ENCODE assay signal across 9 cellular contexts in the genomic region with DNA sequence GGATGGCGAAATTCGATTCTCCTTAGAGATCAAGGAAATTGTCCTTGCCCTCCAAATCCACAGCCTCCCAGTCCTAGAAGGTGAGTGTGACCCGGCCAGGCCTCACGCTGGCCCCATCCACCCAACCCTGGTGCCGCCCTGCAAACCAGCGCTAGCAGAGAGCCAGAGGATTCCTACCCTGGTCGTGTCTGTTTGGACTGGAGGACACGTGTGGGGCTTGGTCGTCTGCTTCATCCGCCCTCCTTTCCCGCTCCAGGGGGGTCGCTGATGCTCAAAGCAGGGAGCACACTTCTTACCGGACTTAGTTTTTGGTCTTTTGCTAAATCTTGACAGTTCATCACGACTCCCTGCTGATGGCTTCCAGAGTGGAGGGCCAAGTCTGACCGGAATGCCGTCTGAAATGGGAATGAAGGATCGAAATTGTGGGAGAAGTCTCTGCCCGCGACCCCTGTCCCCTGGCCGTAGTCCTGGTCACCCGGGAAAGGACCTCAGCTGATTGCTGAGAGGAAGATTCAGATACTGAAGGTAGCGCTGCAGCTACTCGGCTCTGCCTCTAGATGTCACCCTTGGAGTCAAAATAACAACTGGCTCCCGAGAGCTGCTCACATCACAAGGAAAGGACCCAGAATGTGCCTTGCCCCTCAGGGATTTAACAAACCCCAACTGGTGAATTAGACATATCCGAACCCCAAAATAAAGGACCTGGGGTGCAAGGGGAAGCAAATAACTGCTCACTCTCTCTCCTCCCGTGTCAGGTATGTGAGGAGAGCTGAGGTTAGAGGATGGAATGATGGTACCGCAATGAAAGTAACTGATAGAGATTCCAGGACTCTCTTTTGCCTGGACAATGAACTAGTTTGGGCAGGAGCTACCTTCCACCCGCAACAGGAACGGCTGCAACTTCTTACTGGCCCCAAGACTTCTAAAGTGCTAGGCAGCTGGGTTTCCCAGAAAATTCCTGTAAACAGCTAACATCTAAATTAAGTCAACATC. TPM values are rescaled to one million over a fixed set of nuclear protein-coding genes. Genes with fewer than 3 reads are reported as not detected.
DNase-seq lines count a peak whose midpoint lies in the region; ATAC-seq and TF ChIP-seq lines count a peak whose summit lies in the region.
"Had no signal": no experiment of that assay in that cellular context is flagged by ENCODE, and none has a peak within 500 bp of the region (broad histone marks: within the 10 kb centered on the region; RNA-seq: fewer than 3 reads in every experiment).

No MANE protein-coding gene starts in this region.

- H3K27me3 Mint-ChIP-seq in activated CD8-positive, alpha-beta T cell treated with anti-CD3 and anti-CD28 coated beads for 36 hours: peaks cover 11% of the 10 kb centered on the region
- peaks cover 16 to 37% (median 30%) of the 10 kb centered on the region in 5 donors for H3K27me3 Mint-ChIP-seq in naive thymus-derived CD4-positive, alpha-beta T cell

- H3K36me3 ChIP-seq in naive thymus-derived CD4-positive, alpha-beta T cell (ENCODE audit: control insufficient read depth in 2 of 3, insufficient read depth in 3 of 3, low read length in 3 of 3): no peaks in the 10 kb centered on the region
- no peaks in the 10 kb centered on the region for H3K36me3 ChIP-seq in vagina

- H3K4me3 Mint-ChIP-seq in activated CD8-positive, alpha-beta T cell treated with anti-CD3 and anti-CD28 coated beads for 36 hours: no peak overlapping the region
- no peak overlapping the region for H3K4me3 Mint-ChIP-seq in naive thymus-derived CD4-positive, alpha-beta T cell
- H3K4me3 Mint-ChIP-seq: stimulated activated naive CD8-positive, alpha-beta T cell treated with anti-CD3 and anti-CD28 coated beads, Interleukin-15, Interleukin-2, amounts not matched to agents 100 ng/mL and 50 ng/mL, for 24 hours had no signal

- no peaks in the 10 kb centered on the region for H3K36me3 Mint-ChIP-seq in activated CD8-positive, alpha-beta T cell treated with anti-CD3 and anti-CD28 coated beads for 36 hours (ENCODE audit: low read depth)
- H3K36me3 Mint-ChIP-seq in naive thymus-derived CD4-positive, alpha-beta T cell: no peaks in the 10 kb centered on the region

- CTCF ChIA-PET in activated CD8-positive, alpha-beta T cell treated with anti-CD3 and anti-CD28 coated beads for 36 hours (lab: Charles Lee): interaction anchor here (0.5 to 4.4 kb wide), 36 partner anchors 8 to 1184 kb away, joined by 3 to 24 read pairs (median 4); no protein-coding TSS in a partner anchor
- CTCF ChIA-PET in naive thymus-derived CD4-positive, alpha-beta T cell (lab: Charles Lee): interaction anchor here (0.7 to 2.3 kb wide), 8 partner anchors 8 to 690 kb away, joined by 3 to 11 read pairs (median 6); no protein-coding TSS in a partner anchor

- TF ChIP-seq CTCF in activated CD8-positive, alpha-beta T cell treated with anti-CD3 and anti-CD28 coated beads for 36 hours (IDR thresholded peaks at IDR 0.05): peak; percentile 85
- TF ChIP-seq CTCF in vagina (IDR thresholded peaks at IDR 0.05): peak; percentile 40 to 62 (median 41)

- no peak overlapping the region for H3K27ac ChIP-seq in naive thymus-derived CD4-positive, alpha-beta T cell (ENCODE audit: low read depth, low read length)
- H3K27ac ChIP-seq in vagina: no peak overlapping the region

- H3K4me1 ChIP-seq in naive thymus-derived CD4-positive, alpha-beta T cell (ENCODE audit: control insufficient read depth in 2 of 2, insufficient read depth in 2 of 2, low read length in 2 of 2): no peaks in the 10 kb centered on the region
- H3K4me1 ChIP-seq in vagina: no peaks in the 10 kb centered on the region

- no peaks in the 10 kb centered on the region for H3K4me1 Mint-ChIP-seq in activated CD8-positive, alpha-beta T cell treated with anti-CD3 and anti-CD28 coated beads for 36 hours (ENCODE audit: low read depth)
- H3K4me1 Mint-ChIP-seq in naive thymus-derived CD4-positive, alpha-beta T cell: peaks cover 0 to 5% (median 0%) of the 10 kb centered on the region in 7 donors

- TF ChIP-seq POLR2A in vagina (IDR thresholded peaks at IDR 0.05): no peak

- H3K27me3 ChIP-seq in naive thymus-derived CD4-positive, alpha-beta T cell (ENCODE audit: control insufficient read depth in 2 of 2, insufficient read depth in 2 of 2, low read length in 2 of 2): no peaks in the 10 kb centered on the region
- no peaks in the 10 kb centered on the region for H3K27me3 ChIP-seq in vagina

- H3K27ac Mint-ChIP-seq in activated CD8-positive, alpha-beta T cell treated with anti-CD3 and anti-CD28 coated beads for 36 hours: no peak overlapping the region
- H3K27ac Mint-ChIP-seq in naive thymus-derived CD4-positive, alpha-beta T cell: peak overlapping the region in 1 of 9 donors; percentile 51
- H3K27ac Mint-ChIP-seq: stimulated activated naive CD8-positive, alpha-beta T cell treated with anti-CD3 and anti-CD28 coated beads, Interleukin-15, Interleukin-2, amounts not matched to agents 100 ng/mL and 50 ng/mL, for 24 hours had no signal

- intact Hi-C loops in activated CD8-positive, alpha-beta T cell treated with anti-CD3 and anti-CD28 coated beads for 36 hours (cut with micrococcal nuclease): loop anchor here (10.0 kb wide), 1 partner anchor 613 kb away; no protein-coding TSS in a partner anchor
- intact Hi-C loops in naive thymus-derived CD4-positive, alpha-beta T cell (cut with micrococcal nuclease): loop anchor here (1.0 kb wide), 3 partner anchors 36 to 687 kb away; no protein-coding TSS in a partner anchor
- intact Hi-C loops in vagina (cut with DNase I): no loop called here

- no peak overlapping the region for H3K4me3 ChIP-seq in naive thymus-derived CD4-positive, alpha-beta T cell (ENCODE audit: low read length)
- H3K4me3 ChIP-seq in vagina: no peak overlapping the region

- peak; percentile 100 for ATAC-seq in GM19351 (IDR thresholded peaks at IDR 0.05; ENCODE audit: unreplicated experiment)
- peak; percentile 87 for ATAC-seq in HG03439 (IDR thresholded peaks at IDR 0.05; ENCODE audit: unreplicated experiment)
- peak; percentile 85 for ATAC-seq in activated CD8-positive, alpha-beta T cell treated with anti-CD3 and anti-CD28 coated beads for 36 hours
- ATAC-seq in esophagus mucosa: peak; percentile 63
- peak; percentile 86 for ATAC-seq in naive thymus-derived CD4-positive, alpha-beta T cell

- H3K9me3 ChIP-seq in naive thymus-derived CD4-positive, alpha-beta T cell (ENCODE audit: control insufficient read depth in 2 of 3, low read length in 3 of 3): no peaks in the 10 kb centered on the region
- H3K9me3 ChIP-seq in vagina: no peaks in the 10 kb centered on the region

- no peaks in the 10 kb centered on the region for H3K9me3 Mint-ChIP-seq in activated CD8-positive, alpha-beta T cell treated with anti-CD3 and anti-CD28 coated beads for 36 hours
- no peaks in the 10 kb centered on the region for H3K9me3 Mint-ChIP-seq in naive thymus-derived CD4-positive, alpha-beta T cell
- H3K9me3 Mint-ChIP-seq: stimulated activated naive CD8-positive, alpha-beta T cell treated with anti-CD3 and anti-CD28 coated beads, Interleukin-15, Interleukin-2, amounts not matched to agents 100 ng/mL and 50 ng/mL, for 24 hours had no signal

- POLR2A ChIA-PET in activated CD8-positive, alpha-beta T cell treated with anti-CD3 and anti-CD28 coated beads for 36 hours (lab: Charles Lee): no interaction called here
- POLR2A ChIA-PET in naive thymus-derived CD4-positive, alpha-beta T cell (lab: Charles Lee): no interaction called here

- peak; percentile 77 for DNase-seq in D341Med (ENCODE audit: low spot score)
- DNase-seq in NCI-H460 (ENCODE audit: extremely low read depth, low read depth): peak; percentile 52
- peak; percentile 57 for DNase-seq in activated CD8-positive, alpha-beta T cell treated with anti-CD3 and anti-CD28 coated beads for 36 hours
- peak; percentile 10 to 46 (median 28) for DNase-seq in naive thymus-derived CD4-positive, alpha-beta T cell
- no peak for DNase-seq in vagina (ENCODE audit: extremely low spot score in 2 of 2)

RNA-seq across cellular contexts. Expression of a gene that starts 23.5 kb away (rescaled TPM):
- total RNA-seq in NCI-H460 (2014; rRNA removed; shearing (Covaris generic)): 35.1 and 39.8 TPM in 2 replicates
- polyA plus RNA-seq in NCI-H460 (2014; cell fraction: nucleus; rRNA removed): 33.9 and 57.8 TPM in 2 replicates
- 10 to 100 TPM; 22.1 to 26.0 TPM for total RNA-seq in activated CD8-positive, alpha-beta T cell treated with anti-CD3 and anti-CD28 coated beads for 36 hours
- total RNA-seq in esophagus mucosa: 15.9 TPM
- total RNA-seq in naive thymus-derived CD4-positive, alpha-beta T cell: 10 to 100 TPM; 15.9 to 28.0 (median 24.5) TPM
- 10 to 100 TPM; 26.3 to 30.3 TPM for polyA plus RNA-seq in naive thymus-derived CD4-positive, alpha-beta T cell
- total RNA-seq in vagina: 19.9 TPM

Comparison
In these comparisons a context has a peak if more than half of its experiments do, and no peak if none do; other contexts are left out.
1. DNase-seq: peak in D341Med (single experiment), NCI-H460 (single experiment), activated CD8-positive, alpha-beta T cell treated with anti-CD3 and anti-CD28 coated beads for 36 hours (single experiment) and naive thymus-derived CD4-positive, alpha-beta T cell (9 of 9); none in vagina (0 of 2).
2. Peak in every context shown above with its lines, with median percentiles within 50 percentile points of each other: ATAC-seq.